ENCODE assay signal across 1 cellular context in the genomic region with DNA sequence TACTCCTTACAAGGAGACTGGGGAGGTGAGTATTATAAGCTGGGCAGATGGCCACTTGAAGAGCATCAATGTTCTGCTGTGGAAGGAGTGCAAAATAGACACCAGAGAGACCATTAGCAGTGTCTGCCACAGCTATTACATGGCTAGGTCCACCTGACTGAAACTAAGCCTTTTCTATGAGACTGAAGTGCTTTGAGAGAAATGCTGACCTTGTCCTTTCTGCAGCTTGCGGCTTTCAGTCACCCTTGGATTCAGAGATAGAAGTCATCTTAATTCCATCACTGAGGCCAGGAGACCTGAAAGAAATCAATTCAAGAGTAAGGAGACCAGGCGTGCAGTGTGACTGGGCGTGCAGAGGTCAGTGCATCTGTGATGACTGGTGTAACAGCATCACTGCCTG.
TF ChIP-seq lines count a peak whose summit lies in the region.

No MANE protein-coding gene starts in this region.

TF ChIP-seq in liver, 16 proteins besides CTCF, POLR2A, EP300 and RAD21 (continued from another document):
- TF ChIP-seq HNF4G (IDR thresholded peaks at IDR 0.05), result no peak
- TF ChIP-seq TAF1 (conservative IDR thresholded peaks at IDR 0.05), result no peak
- no peak for TF ChIP-seq EGR1 (IDR thresholded peaks at IDR 0.05; ENCODE audit: low read depth in 2 of 2)
- no peak for TF ChIP-seq REST (IDR thresholded peaks at IDR 0.05)
- no peak for TF ChIP-seq JUND (IDR thresholded peaks at IDR 0.05)
- no peak for TF ChIP-seq MAX (IDR thresholded peaks at IDR 0.05)
- no peak for TF ChIP-seq GABPA (IDR thresholded peaks at IDR 0.05 in 1 of 2, conservative IDR thresholded peaks at IDR 0.05 in 1 of 2)
- TF ChIP-seq NR2F2 (IDR thresholded peaks at IDR 0.05), result no peak
